1 cellular context compared by ENCODE assay signal in genomic region chr19:21328885-21329605, GRCh38.
TF ChIP-seq lines count a peak whose summit lies in the region.

Gene ZNF708, minus strand, starts transcription at chr19:21329410. Its CDS starts 198 bp downstream, at chr19:21329212.

TF ChIP-seq in K562, 482 proteins besides CTCF, POLR2A, EP300 and RAD21 (continued from another document):
- peak in 1 of 2 experiments; percentile 43; a peak in 2 of 4 replicates for TF ChIP-seq MNT (conservative IDR thresholded peaks at IDR 0.05)
- TF ChIP-seq E2F6 (IDR thresholded peaks at IDR 0.05; ENCODE audit: borderline replicate concordance in 1 of 2, extremely low read depth in 1 of 2, insufficient read depth in 1 of 2, insufficient read length in 1 of 2, low read depth in 1 of 2, low read length in 1 of 2, poor library complexity in 1 of 2, severe bottlenecking in 1 of 2) = peak in 1 of 2 experiments; percentile 11
- TF ChIP-seq ZBTB17 (CRISPR knock-in tag; IDR thresholded peaks at IDR 0.05) = no peak
- TF ChIP-seq NFIC (IDR thresholded peaks at IDR 0.05) = 0 out of 2 replicates have a peak, but pooled peaks have one; percentile 5
- TF ChIP-seq ZNF584 (CRISPR knock-in tag; IDR thresholded peaks at IDR 0.05; ENCODE audit: low read depth) = no peak
- peak; percentile 36 for TF ChIP-seq GTF2B (IDR thresholded peaks at IDR 0.05; ENCODE audit: extremely low read depth, insufficient read length)
- TF ChIP-seq ZFP1 (CRISPR knock-in tag; IDR thresholded peaks at IDR 0.05) = no peak
- TF ChIP-seq ZNF23 (CRISPR knock-in tag; IDR thresholded peaks at IDR 0.05) = no peak
- no peak for TF ChIP-seq ZNF436 (CRISPR knock-in tag; IDR thresholded peaks at IDR 0.05)
- peak; percentile 62; the same call in 1 of the 2 replicates for TF ChIP-seq NFRKB (IDR thresholded peaks at IDR 0.05; ENCODE audit: low read depth)
- peak; percentile 27; the same call in 1 of the 2 replicates for TF ChIP-seq RB1 (IDR thresholded peaks at IDR 0.05; ENCODE audit: low read depth)
- no peak for TF ChIP-seq RBM22 (IDR thresholded peaks at IDR 0.05; ENCODE audit: low read depth, low read length, poor library complexity, severe bottlenecking)
- peak; percentile 44 to 84; a peak in 2 of 4 replicates for TF ChIP-seq SIN3A (IDR thresholded peaks at IDR 0.05; ENCODE audit: borderline replicate concordance in 2 of 2, control insufficient read depth in 1 of 2, low read depth in 2 of 2, low read length in 2 of 2)
- 0 out of 2 replicates have a peak, but pooled peaks have one; percentile 36 for TF ChIP-seq MTA3 (IDR thresholded peaks at IDR 0.05; ENCODE audit: borderline replicate concordance)
- peak; percentile 22 for TF ChIP-seq HNRNPLL (IDR thresholded peaks at IDR 0.05; ENCODE audit: low read depth, low read length, poor library complexity, severe bottlenecking)
- peak in 1 of 2 experiments; percentile 46; a peak in 1 of 3 replicates for TF ChIP-seq CBX3 (IDR thresholded peaks at IDR 0.05; ENCODE audit: borderline replicate concordance in 1 of 2, low read length in 2 of 2)
- TF ChIP-seq SMAD4 (CRISPR knock-in tag; conservative IDR thresholded peaks at IDR 0.05) = 0 out of 2 replicates have a peak, but pooled peaks have one; percentile 27
- peak; percentile 36 to 90 (median 77) for TF ChIP-seq YY1 (IDR thresholded peaks at IDR 0.05; ENCODE audit: borderline replicate concordance in 1 of 3, control insufficient read depth in 1 of 3, extremely low read depth in 1 of 3, insufficient read depth in 3 of 3, insufficient read length in 1 of 3, insufficient replicate concordance in 2 of 3, low read depth in 1 of 3, low read length in 2 of 3)
- no peak for TF ChIP-seq ZNF316 (IDR thresholded peaks at IDR 0.05)
- TF ChIP-seq ZFX (CRISPR knock-in tag; IDR thresholded peaks at IDR 0.05) = peak; percentile 89
- TF ChIP-seq ELF1 (tag; IDR thresholded peaks at IDR 0.05) = peak; percentile 94
- 0 out of 2 replicates have a peak, but pooled peaks have one; percentile 50 for TF ChIP-seq SRSF1 (IDR thresholded peaks at IDR 0.05; ENCODE audit: low read depth, low read length)
- 0 out of 2 replicates have a peak, but pooled peaks have one; percentile 33 for TF ChIP-seq BCOR (IDR thresholded peaks at IDR 0.05)
- 0 out of 2 replicates have a peak, but pooled peaks have one; percentile 43 for TF ChIP-seq ETS1 (conservative IDR thresholded peaks at IDR 0.05; ENCODE audit: control insufficient read depth, low read depth, low read length)
- peak; percentile 81 for TF ChIP-seq PKNOX1 (IDR thresholded peaks at IDR 0.05)
- no peak for TF ChIP-seq COPS2 (conservative IDR thresholded peaks at IDR 0.05)
- TF ChIP-seq SAP30 (IDR thresholded peaks at IDR 0.05; ENCODE audit: borderline replicate concordance, insufficient read depth, low read depth, low read length, poor library complexity, severe bottlenecking) = peak; percentile 85
- TF ChIP-seq EHMT2 (IDR thresholded peaks at IDR 0.05) = no peak
- TF ChIP-seq GTF2E2 (tag; IDR thresholded peaks at IDR 0.05) = peak; percentile 61; the same call in 1 of the 2 replicates
- peak; percentile 11; the same call in 1 of the 2 replicates for TF ChIP-seq ATF7 (IDR thresholded peaks at IDR 0.05)
- TF ChIP-seq KAT8 (IDR thresholded peaks at IDR 0.05; ENCODE audit: low read depth) = 0 out of 2 replicates have a peak, but pooled peaks have one; percentile 25
- no peak for TF ChIP-seq MTF1 (CRISPR knock-in tag; IDR thresholded peaks at IDR 0.05; ENCODE audit: borderline replicate concordance)
- 0 out of 2 replicates have a peak, but pooled peaks have one; percentile 61 for TF ChIP-seq ETV5 (CRISPR knock-in tag; IDR thresholded peaks at IDR 0.05; ENCODE audit: low read depth)
- no peak for TF ChIP-seq NR2C2 (CRISPR knock-in tag; IDR thresholded peaks at IDR 0.05)
- peak; percentile 34; the same call in 1 of the 2 replicates for TF ChIP-seq NR2C2 (tag; IDR thresholded peaks at IDR 0.05)
- TF ChIP-seq JUNB (CRISPR knock-in tag; conservative IDR thresholded peaks at IDR 0.05) = no peak
- TF ChIP-seq CBX1 (IDR thresholded peaks at IDR 0.05; ENCODE audit: low read depth) = peak; percentile 69; the same call in 1 of the 2 replicates
- 0 out of 2 replicates have a peak, but pooled peaks have one; percentile 37 for TF ChIP-seq SP1 (CRISPR knock-in tag; IDR thresholded peaks at IDR 0.05)
- TF ChIP-seq MYC (IDR thresholded peaks at IDR 0.05; ENCODE audit: low read depth, low read length) = peak; percentile 49; the same call in 1 of the 2 replicates
- 0 out of 2 replicates have a peak, but pooled peaks have one; percentile 29 for TF ChIP-seq MYC (CRISPR knock-in tag; IDR thresholded peaks at IDR 0.05; ENCODE audit: borderline replicate concordance, low read depth)
- peak in 1 of 3 experiments; percentile 92; a peak in 3 of 6 replicates for TF ChIP-seq ZBTB11 (CRISPR knock-in tag; IDR thresholded peaks at IDR 0.05)
- TF ChIP-seq MCM7 (IDR thresholded peaks at IDR 0.05) = no peak
- no peak for TF ChIP-seq ZBTB2 (IDR thresholded peaks at IDR 0.05)
- TF ChIP-seq SUPT5H (IDR thresholded peaks at IDR 0.05) = peak; percentile 82
- TF ChIP-seq POLR2AphosphoS5 (IDR thresholded peaks at IDR 0.05; ENCODE audit: control insufficient read depth, insufficient read depth, low read depth, low read length) = peak; percentile 70
- no peak for TF ChIP-seq REST (CRISPR knock-in tag; IDR thresholded peaks at IDR 0.05; ENCODE audit: low read depth)
- TF ChIP-seq TBP (optimal IDR thresholded peaks at IDR 0.05; ENCODE audit: low read depth, low read length) = peak; percentile 44
- no peak for TF ChIP-seq ARID1B (IDR thresholded peaks at IDR 0.05)
- no peak for TF ChIP-seq RUNX1 (IDR thresholded peaks at IDR 0.05; ENCODE audit: low read depth)
- TF ChIP-seq ETV1 (tag; conservative IDR thresholded peaks at IDR 0.05; ENCODE audit: low read depth) = peak; percentile 52; the same call in 1 of the 2 replicates
- no peak for TF ChIP-seq HIVEP1 (CRISPR knock-in tag; IDR thresholded peaks at IDR 0.05)
- peak; percentile 78 for TF ChIP-seq TAF7 (tag; IDR thresholded peaks at IDR 0.05)
- peak; percentile 85 for TF ChIP-seq RBBP5 (IDR thresholded peaks at IDR 0.05; ENCODE audit: borderline replicate concordance, insufficient read depth, low read length, poor library complexity, severe bottlenecking)
TF ChIP-seq in K562: peak in this region for 67.
